In genomic region chr13:52010890-52011689, GRCh38 we compare ENCODE assay signal across 8 cellular contexts. TPM values are rescaled to one million over a fixed set of nuclear protein-coding genes. Genes with fewer than 3 reads are reported as not detected.
DNase-seq lines count a peak whose midpoint lies in the region; ATAC-seq and TF ChIP-seq lines count a peak whose summit lies in the region.

ATP7B (minus strand) TSS chr13:52011450; CDS start chr13:52011337, 113 bp downstream.

- DNase-seq in UCSD-AML1 (lab: John Stamatoyannopoulos, UW; ENCODE audit: unreplicated experiment) (peak; percentile 46), cerebellar nuclear complex (lab: John Stamatoyannopoulos, UW) (no peak), mesenteric fat pad (ENCODE audit: low spot score) (no peak)
- peak; percentile 17 for DNase-seq in effector CD4-positive, alpha-beta T cell
- peak; percentile 15 for DNase-seq in stimulated activated naive CD4-positive, alpha-beta T cell treated with Interleukin-2 at 50 U/mL for 16 hours (lab: John Stamatoyannopoulos, UW)

- no peaks in the 10 kb centered on the region for H3K9me3 ChIP-seq in mesodermal cell (ENCODE audit: control insufficient read depth, low read length)

- H3K36me3 ChIP-seq in mesodermal cell (ENCODE audit: control insufficient read depth, insufficient read depth, low read length) = peaks cover 12% of the 10 kb centered on the region

- 1 to 2% methylated on average over 36 to 37 of the region's 49 CpGs for WGBS in mesodermal cell (ENCODE audit: insufficient coverage in 2 of 2), 2 experiments

- peak; percentile 11 for TF ChIP-seq CTCF in GM12873 (IDR thresholded peaks at IDR 0.05; ENCODE audit: insufficient read depth, low read depth, low read length, missing control alignments)

- H3K4me3 ChIP-seq in mesodermal cell (ENCODE audit: extremely low read depth, insufficient read depth, low read length, poor library complexity, severe bottlenecking) = peak within 1 kb of the TSS; percentile 80

- no peaks in the 10 kb centered on the region for H3K4me1 ChIP-seq in mesodermal cell (ENCODE audit: control insufficient read depth, insufficient read depth, low read length, poor library complexity, severe bottlenecking)

- ATAC-seq in HG03196 (IDR thresholded peaks at IDR 0.05; ENCODE audit: unreplicated experiment) = peak; percentile 4

- peak within 1 kb of the TSS; percentile 81 for H3K27ac ChIP-seq in mesodermal cell (ENCODE audit: low read depth, low read length, severe bottlenecking)

RNA-seq across cellular contexts. Expression of gene ATP7B, which starts in this region (rescaled TPM):
- polyA plus RNA-seq in mesodermal cell (2013, experiment 1 of 2) = 13.8 TPM
- 21.5 TPM for polyA plus RNA-seq in mesodermal cell (2013, experiment 2 of 2)
- total RNA-seq in mesenteric fat pad = 7.1 TPM

Comparison
In these comparisons a context has a peak if more than half of its experiments do, and no peak if none do; other contexts are left out.
1. DNase-seq: peak in UCSD-AML1 (single experiment), effector CD4-positive, alpha-beta T cell (single experiment) and stimulated activated naive CD4-positive, alpha-beta T cell treated with Interleukin-2 at 50 U/mL for 16 hours (single experiment); none in cerebellar nuclear complex (0 of 2) and mesenteric fat pad (single experiment).